ENCODE assay signal across 10 cellular contexts in genomic region chr10:60048146-60048545, GRCh38.
DNase-seq lines count a peak whose midpoint lies in the region; ATAC-seq, FAIRE-seq and TF ChIP-seq lines count a peak whose summit lies in the region.
"Had no signal": no experiment of that assay in that cellular context is flagged by ENCODE, and none has a peak within 500 bp of the region (broad histone marks: within the 10 kb centered on the region; RNA-seq: fewer than 3 reads in every experiment).

No MANE protein-coding gene starts in this region.

- H3K4me1 ChIP-seq in A673 (ENCODE audit: insufficient read depth, low read length, poor library complexity, severe bottlenecking) (no peaks in the 10 kb centered on the region), keratinocyte (ENCODE audit: control insufficient read depth, extremely low read depth, insufficient read depth, low read length) (no peaks in the 10 kb centered on the region)

- peak; percentile 9 for DNase-seq in A673 (ENCODE audit: low spot score)
- DNase-seq in H7, result peak; percentile 62
- DNase-seq in amniotic epithelial cell (ENCODE audit: low read depth), result peak; percentile 66
- no peak for DNase-seq in keratinocyte (ENCODE audit: low read depth, low spot score)
- no peak for DNase-seq in stimulated activated CD4-positive, alpha-beta T cell treated with anti-CD3 and anti-CD28 coated beads, Interleukin-15, amount 100 ng/mL, for 24 hours
- DNase-seq in posterior cingulate gyrus, result no peak
- DNase-seq: erythroblast, NCI-H510A treated with DMSO at 0.1 percent for 48 hours had no signal

- H3K27me3 ChIP-seq in A673 (replicated peaks; ENCODE audit: insufficient read depth, low read depth, low read length, poor library complexity) (peaks cover 6% of the 10 kb centered on the region), H7 (ENCODE audit: control insufficient read depth, insufficient read depth, low read length) (no peaks in the 10 kb centered on the region), keratinocyte (ENCODE audit: control insufficient read depth, extremely low read depth, insufficient read depth, low read length) (no peaks in the 10 kb centered on the region)

- no peak overlapping the region for H3K4me3 ChIP-seq in A673 (ENCODE audit: low read depth, low read length, poor library complexity, severe bottlenecking)
- no peak overlapping the region for H3K4me3 ChIP-seq in H7 (ENCODE audit: insufficient read depth, low read depth, low read length)
- H3K4me3 ChIP-seq in keratinocyte (ENCODE audit: control insufficient read depth in 2 of 3, extremely low read depth in 1 of 3, insufficient read depth in 2 of 3, low read depth in 1 of 3, low read length in 3 of 3), result no peak overlapping the region

- FAIRE-seq in keratinocyte (lab: Jason Lieb, UNC), result peak; percentile 81

- CTCF ChIA-PET in A673 (lab: Charles Lee), result interaction anchor here (0.6 kb wide), 1 partner anchor 141 kb away, joined by 3 read pairs; no protein-coding TSS in a partner anchor

- no peaks in the 10 kb centered on the region for H3K36me3 ChIP-seq in A673 (ENCODE audit: insufficient read depth, low read length, poor library complexity, severe bottlenecking)
- H3K36me3 ChIP-seq in H7 (replicated peaks; ENCODE audit: control insufficient read depth, insufficient read depth, low read length), result no peaks in the 10 kb centered on the region
- no peaks in the 10 kb centered on the region for H3K36me3 ChIP-seq in keratinocyte (ENCODE audit: control insufficient read depth in 2 of 2, extremely low read depth in 1 of 2, insufficient read depth in 2 of 2, low read length in 2 of 2)

- dilution Hi-C loops in keratinocyte (cut with MboI; ENCODE audit: extremely low pct_ligation_motif_present, low sequenced_read_pairs), result no loop called here

- no peak overlapping the region for H3K4me2 ChIP-seq in keratinocyte (ENCODE audit: control insufficient read depth, extremely low read depth, insufficient read depth, low read depth, low read length)

- H3K27ac ChIP-seq in A673 (ENCODE audit: low read depth, low read length, poor library complexity, severe bottlenecking) (no peak overlapping the region), keratinocyte (ENCODE audit: control insufficient read depth, insufficient read depth, low read length) (no peak overlapping the region)

- intact Hi-C loops in A673 (cut with micrococcal nuclease; ENCODE audit: unreplicated experiment) (no loop called here), posterior cingulate gyrus (cut with DNase I) (no loop called here)

- H3K9me3 ChIP-seq in A673 (ENCODE audit: low read depth, low read length, poor library complexity, severe bottlenecking) (no peaks in the 10 kb centered on the region), keratinocyte (ENCODE audit: control insufficient read depth, low read depth, low read length) (no peaks in the 10 kb centered on the region)

- no peaks in the 10 kb centered on the region for H3K9me1 ChIP-seq in keratinocyte (ENCODE audit: control insufficient read depth, extremely low read depth, insufficient read depth, low read length)

- no peak overlapping the region for H3K9ac ChIP-seq in keratinocyte (ENCODE audit: control insufficient read depth, extremely low read depth, insufficient read depth, low read length)

- no peak for ATAC-seq in HG02938 (IDR thresholded peaks at IDR 0.05; ENCODE audit: unreplicated experiment)
- ATAC-seq in HG02642 (IDR thresholded peaks at IDR 0.05; ENCODE audit: poor library complexity, unreplicated experiment), result no peak

- BruUV-seq in A673 (replicated peaks; lab: Mats Ljungman, UMichigan), result no TSS peak

- H4K20me1 ChIP-seq in keratinocyte (ENCODE audit: control insufficient read depth, extremely low read depth, insufficient read depth, low read length), result no peaks in the 10 kb centered on the region

- peak; percentile 33; the same call in 1 of the 2 replicates for TF ChIP-seq CTCF in A673 (conservative IDR thresholded peaks at IDR 0.05; ENCODE audit: low read depth, low read length)
- TF ChIP-seq CTCF in keratinocyte (optimal IDR thresholded peaks at IDR 0.05 in 1 of 3, IDR thresholded peaks at IDR 0.05 in 1 of 3, conservative IDR thresholded peaks at IDR 0.05 in 1 of 3; ENCODE audit: extremely low read depth in 1 of 3, insufficient read depth in 2 of 3, low read length in 3 of 3), result peak; percentile 40 to 72 (median 54)

- no peak overlapping the region for H2AFZ ChIP-seq in keratinocyte (ENCODE audit: control insufficient read depth, low read length)

- POLR2A ChIA-PET in A673 (lab: Charles Lee; ENCODE audit: low non-redundant PET), result no interaction called here

- H3K79me2 ChIP-seq in keratinocyte (ENCODE audit: control insufficient read depth, insufficient read depth, low read length), result no peaks in the 10 kb centered on the region

Comparison
In these comparisons a context has a peak if more than half of its experiments do, and no peak if none do; other contexts are left out.
1. DNase-seq: peak in A673 (single experiment), H7 (single experiment) and amniotic epithelial cell (single experiment); none in keratinocyte (single experiment), stimulated activated CD4-positive, alpha-beta T cell treated with anti-CD3 and anti-CD28 coated beads, Interleukin-15, amount 100 ng/mL, for 24 hours (single experiment) and posterior cingulate gyrus (0 of 10).